Comparison of ENCODE assay signal across 14 cellular contexts in the genomic region with DNA sequence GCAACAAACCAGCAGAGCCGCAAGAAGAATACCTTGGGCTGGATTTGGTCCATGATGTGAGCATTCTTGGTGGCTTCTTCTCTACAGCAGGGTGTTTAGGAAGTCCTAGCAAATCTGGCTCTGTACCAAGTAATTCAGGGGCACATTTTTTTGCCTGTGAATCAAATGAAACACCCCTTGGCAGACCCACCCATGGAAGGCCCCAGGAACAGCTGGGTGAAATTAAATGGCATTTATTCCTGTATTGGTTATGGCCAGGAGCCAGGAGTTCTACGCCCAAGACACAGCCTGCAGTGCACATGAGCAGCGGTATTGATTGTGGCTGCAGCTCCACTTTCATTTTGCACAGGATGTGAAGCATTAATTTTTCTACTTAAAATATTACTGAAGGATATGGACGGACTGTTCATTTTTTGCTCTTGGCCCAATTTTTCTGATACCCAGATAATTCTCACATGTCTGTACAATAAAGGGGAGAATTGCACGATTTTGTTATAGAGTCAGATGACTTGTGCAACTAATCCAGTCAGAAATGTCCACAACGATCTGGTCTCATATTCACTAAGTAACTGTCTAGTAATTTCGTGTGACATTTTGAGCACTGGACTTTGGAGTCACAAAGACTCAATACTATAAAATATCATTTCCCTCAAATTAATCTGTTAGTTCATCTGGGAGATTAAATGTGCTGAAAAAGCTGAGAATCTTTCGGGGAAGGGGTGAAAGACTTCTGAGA.
DNase-seq lines count a peak whose midpoint lies in the region; ATAC-seq, FAIRE-seq and TF ChIP-seq lines count a peak whose summit lies in the region.
"Had no signal": no experiment of that assay in that cellular context is flagged by ENCODE, and none has a peak within 500 bp of the region (broad histone marks: within the 10 kb centered on the region; RNA-seq: fewer than 3 reads in every experiment).

No MANE protein-coding gene starts in this region.

- peaks cover 5% of the 10 kb centered on the region for H3K27me3 Mint-ChIP-seq in activated CD8-positive, alpha-beta memory T cell treated with anti-CD3 and anti-CD28 coated beads, Interleukin-2, amount 10 ng/mL, durations not matched to agents 7 days and 5 days
- H3K27me3 Mint-ChIP-seq: activated naive CD8-positive, alpha-beta T cell; progenitor cell of endocrine pancreas had no signal

- H4K20me1 ChIP-seq in GM23248 (ENCODE audit: insufficient read depth): no peaks in the 10 kb centered on the region
- no peaks in the 10 kb centered on the region for H4K20me1 ChIP-seq in OCI-LY3 (ENCODE audit: insufficient read depth, low read length)
- H4K20me1 ChIP-seq: BLaER1 had no signal

- H3K9me3 ChIP-seq in A549 (no peaks in the 10 kb centered on the region), GM23248 (ENCODE audit: low read depth) (no peaks in the 10 kb centered on the region), OCI-LY3 (ENCODE audit: insufficient read depth, low read length) (no peaks in the 10 kb centered on the region)
- H3K9me3 ChIP-seq: BLaER1 had no signal

- H3K4me2 ChIP-seq in A549 (peak overlapping the region; percentile 47; the same call in 2 of the 3 replicates), GM23248 (ENCODE audit: unreplicated experiment) (peak overlapping the region; percentile 51), OCI-LY3 (ENCODE audit: low read length) (peak overlapping the region; percentile 74)
- H3K4me2 ChIP-seq: BLaER1 had no signal

- H3K4me1 ChIP-seq in A549: no peaks in the 10 kb centered on the region
- H3K4me1 ChIP-seq in GM23248 (ENCODE audit: insufficient read depth): 0 out of 2 replicates have a peak, but pooled peaks cover 4% of the 10 kb centered on the region
- peaks cover 20% of the 10 kb centered on the region for H3K4me1 ChIP-seq in OCI-LY3 (ENCODE audit: low read length)
- H3K4me1 ChIP-seq: BLaER1 had no signal

- no peaks in the 10 kb centered on the region for H3K9me3 Mint-ChIP-seq in activated CD8-positive, alpha-beta memory T cell treated with anti-CD3 and anti-CD28 coated beads, Interleukin-2, amount 10 ng/mL, durations not matched to agents 7 days and 5 days (ENCODE audit: low read depth)

- no peaks in the 10 kb centered on the region for H3F3A ChIP-seq in GM23248 (ENCODE audit: insufficient read depth)

- H3K27ac Mint-ChIP-seq in activated CD8-positive, alpha-beta memory T cell treated with anti-CD3 and anti-CD28 coated beads, Interleukin-2, amount 10 ng/mL, durations not matched to agents 7 days and 5 days: no peak overlapping the region
- H3K27ac Mint-ChIP-seq: activated naive CD8-positive, alpha-beta T cell; progenitor cell of endocrine pancreas had no signal

- TF ChIP-seq CTCF in A549 (IDR thresholded peaks at IDR 0.05): no peak
- no peak for TF ChIP-seq CTCF in OCI-LY3 (IDR thresholded peaks at IDR 0.05; ENCODE audit: low read depth, low read length)

- H3K27ac ChIP-seq in A549 (no peak overlapping the region), GM23248 (no peak overlapping the region), OCI-LY3 (ENCODE audit: low read length) (no peak overlapping the region)
- H3K27ac ChIP-seq: BLaER1 had no signal

- no peak overlapping the region for H3K9ac ChIP-seq in GM23248
- peak overlapping the region; percentile 10; the same call in 1 of the 2 replicates for H3K9ac ChIP-seq in OCI-LY3 (ENCODE audit: low read length)
- H3K9ac ChIP-seq: BLaER1 had no signal

- H3K27me3 ChIP-seq in GM23248 (replicated peaks; ENCODE audit: insufficient read depth) (0 out of 2 replicates have a peak, but pooled peaks cover under 1% of the 10 kb centered on the region), OCI-LY3 (ENCODE audit: low read depth, low read length) (no peaks in the 10 kb centered on the region)
- H3K27me3 ChIP-seq: BLaER1 had no signal

- no peaks in the 10 kb centered on the region for H3K4me1 Mint-ChIP-seq in activated CD8-positive, alpha-beta memory T cell treated with anti-CD3 and anti-CD28 coated beads, Interleukin-2, amount 10 ng/mL, durations not matched to agents 7 days and 5 days

- no peak for TF ChIP-seq POLR2A in A549 (IDR thresholded peaks at IDR 0.05; ENCODE audit: low read length)

- no peak for DNase-seq in A549 (ENCODE audit: low read depth in 1 of 2, low spot score in 1 of 2)
- DNase-seq in GM23248: peak; percentile 18
- DNase-seq in left lobe of liver (ENCODE audit: low spot score): peak; percentile 62
- no peak for DNase-seq in left ventricle myocardium superior
- DNase-seq in activated CD8-positive, alpha-beta memory T cell treated with anti-CD3 and anti-CD28 coated beads, Interleukin-2, amount 10 ng/mL, durations not matched to agents 7 days and 5 days: no peak
- DNase-seq in retina: no peak
- DNase-seq: mesendoderm; stimulated activated CD4-positive, alpha-beta T cell treated with anti-CD3 and anti-CD28 coated beads, Interleukin-2, amount 100 ng/mL, for 24 hours had no signal

- H3K36me3 Mint-ChIP-seq in activated CD8-positive, alpha-beta memory T cell treated with anti-CD3 and anti-CD28 coated beads, Interleukin-2, amount 10 ng/mL, durations not matched to agents 7 days and 5 days: no peaks in the 10 kb centered on the region
- H3K36me3 Mint-ChIP-seq: activated naive CD8-positive, alpha-beta T cell had no signal

- TF ChIP-seq RAD21 in A549 (conservative IDR thresholded peaks at IDR 0.05 in 1 of 2, IDR thresholded peaks at IDR 0.05 in 1 of 2): no peak

- in situ Hi-C loops in GM23248 (cut with MboI): no loop called here

- no peak for ATAC-seq in A549
- ATAC-seq in left lobe of liver: peak; percentile 92
- ATAC-seq in GM21737 (IDR thresholded peaks at IDR 0.05; ENCODE audit: unreplicated experiment): no peak
- no peak for ATAC-seq in left ventricle myocardium superior
- no peak for ATAC-seq in activated CD8-positive, alpha-beta memory T cell treated with anti-CD3 and anti-CD28 coated beads, Interleukin-2, amount 10 ng/mL, durations not matched to agents 7 days and 5 days
- ATAC-seq: SK-N-SH treated with all-trans-retinoic acid at 6 μM for 48 hours had no signal

- WGBS in A549 (ENCODE audit: missing lambda C conversion rate): 26% methylated on average over 8 of the region's 8 CpGs
- WGBS in GM23248 (ENCODE audit: low coverage in 1 of 2, low lambda C conversion rate in 2 of 2, missing lambda C conversion rate in 2 of 2), 2 experiments: 20 to 21% methylated on average over 8 of the region's 8 CpGs

- no peak overlapping the region for H3K4me3 Mint-ChIP-seq in activated CD8-positive, alpha-beta memory T cell treated with anti-CD3 and anti-CD28 coated beads, Interleukin-2, amount 10 ng/mL, durations not matched to agents 7 days and 5 days
- H3K4me3 Mint-ChIP-seq: activated naive CD8-positive, alpha-beta T cell had no signal

- no peaks in the 10 kb centered on the region for H3K79me2 ChIP-seq in GM23248 (ENCODE audit: insufficient read depth)
- no peaks in the 10 kb centered on the region for H3K79me2 ChIP-seq in OCI-LY3 (ENCODE audit: low read length)

- H2AFZ ChIP-seq in GM23248: peak overlapping the region; percentile 23; the same call in 1 of the 2 replicates
- peak overlapping the region; percentile 86 for H2AFZ ChIP-seq in OCI-LY3 (ENCODE audit: low read depth, low read length)

- intact Hi-C loops in left ventricle myocardium superior (cut with micrococcal nuclease): no loop called here

- POLR2A ChIA-PET in A549 (lab: Yijun Ruan, JAX): no interaction called here

- no peak for FAIRE-seq in A549 (lab: Jason Lieb, UNC)

- H3K4me3 ChIP-seq in A549: no peak overlapping the region
- H3K4me3 ChIP-seq in GM23248: peak overlapping the region; percentile 30; the same call in 1 of the 2 replicates
- H3K4me3 ChIP-seq in OCI-LY3 (ENCODE audit: low read length): peak overlapping the region; percentile 75
- H3K4me3 ChIP-seq: BLaER1 had no signal

- H3K9me2 ChIP-seq in GM23248 (ENCODE audit: insufficient read depth): no peaks in the 10 kb centered on the region

- CTCF ChIA-PET in A549 (lab: Yijun Ruan, JAX): no interaction called here
- CTCF ChIA-PET in activated CD8-positive, alpha-beta memory T cell treated with anti-CD3 and anti-CD28 coated beads, Interleukin-2, amount 10 ng/mL, durations not matched to agents 7 days and 5 days (lab: Charles Lee): no interaction called here

- no peak for TF ChIP-seq EP300 in A549 (IDR thresholded peaks at IDR 0.05)

- H3K36me3 ChIP-seq in GM23248 (ENCODE audit: low read depth) (no peaks in the 10 kb centered on the region), OCI-LY3 (replicated peaks; ENCODE audit: low read depth, low read length) (no peaks in the 10 kb centered on the region)
- H3K36me3 ChIP-seq: BLaER1 had no signal

TF ChIP-seq in A549, 52 proteins besides CTCF, POLR2A, EP300 and RAD21:
- TF ChIP-seq, protein P1, sequence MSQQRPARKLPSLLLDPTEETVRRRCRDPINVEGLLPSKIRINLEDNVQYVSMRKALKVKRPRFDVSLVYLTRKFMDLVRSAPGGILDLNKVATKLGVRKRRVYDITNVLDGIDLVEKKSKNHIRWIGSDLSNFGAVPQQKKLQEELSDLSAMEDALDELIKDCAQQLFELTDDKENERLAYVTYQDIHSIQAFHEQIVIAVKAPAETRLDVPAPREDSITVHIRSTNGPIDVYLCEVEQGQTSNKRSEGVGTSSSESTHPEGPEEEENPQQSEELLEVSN (IDR thresholded peaks at IDR 0.05; ENCODE audit: borderline replicate concordance, low read depth): no peak
TF ChIP-seq in A549: peak in this region for 0.

Comparison
In these comparisons a context has a peak if more than half of its experiments do, and no peak if none do; other contexts are left out.
1. DNase-seq: peak in GM23248 (single experiment) and left lobe of liver (single experiment); none in A549 (0 of 2), left ventricle myocardium superior (single experiment), activated CD8-positive, alpha-beta memory T cell treated with anti-CD3 and anti-CD28 coated beads, Interleukin-2, amount 10 ng/mL, durations not matched to agents 7 days and 5 days (single experiment) and retina (single experiment).
2. Peak in every context shown above with its lines, with median percentiles within 50 percentile points of each other: H3K4me2 ChIP-seq.